In genomic region chr7:33040803-33041516, GRCh38 we compare ENCODE assay signal across 8 cellular contexts. TPM values are rescaled to one million over a fixed set of nuclear protein-coding genes. Genes with fewer than 3 reads are reported as not detected.
A peak's percentile ranks its signal among the peaks of the same experiment; 100 is the strongest.
DNase-seq lines count a peak whose midpoint lies in the region; ATAC-seq and TF ChIP-seq lines count a peak whose summit lies in the region.

No MANE protein-coding gene starts in this region.

- CTCF ChIA-PET in CD4-positive, alpha-beta T cell (lab: Charles Lee) = interaction anchor here (0.5 to 2.2 kb wide), 9 partner anchors 11 to 194 kb away, joined by 3 to 6 read pairs (median 4); partner anchors contain the start of genes KBTBD2, NT5C3A and RP9

- peaks cover 70% of the 10 kb centered on the region for H3K4me1 Mint-ChIP-seq in CD4-positive, alpha-beta T cell (ENCODE audit: low read depth)

- POLR2A ChIA-PET in CD4-positive, alpha-beta T cell (lab: Charles Lee) = interaction anchor here (0.6 to 3.2 kb wide), 13 partner anchors 8 to 546 kb away, joined by 3 to 41 read pairs (median 4); partner anchors contain the start of genes AVL9, KBTBD2, NT5C3A and RP9

- ATAC-seq in CD4-positive, alpha-beta T cell (ENCODE audit: poor library complexity) = peak; percentile 99
- peak; percentile 92 for ATAC-seq in GM19463 (IDR thresholded peaks at IDR 0.05; ENCODE audit: unreplicated experiment)
- peak; percentile 82 for ATAC-seq in HG03565 (IDR thresholded peaks at IDR 0.05; ENCODE audit: unreplicated experiment)
- peak; percentile 89 to 92 (median 91) for ATAC-seq in psoas muscle

- peak overlapping the region; percentile 98 for H3K27ac Mint-ChIP-seq in CD4-positive, alpha-beta T cell

- peak overlapping the region; percentile 56 for H3K27ac ChIP-seq in CD4-positive, alpha-beta T cell (ENCODE audit: low read depth, low read length)
- H3K27ac ChIP-seq in psoas muscle = peak overlapping the region; percentile 83

- no peaks in the 10 kb centered on the region for H3K27me3 ChIP-seq in CD4-positive, alpha-beta T cell (ENCODE audit: control insufficient read depth, insufficient read depth, low read length)
- H3K27me3 ChIP-seq in psoas muscle (ENCODE audit: insufficient read depth in 3 of 3, low read length in 2 of 3) = no peaks in the 10 kb centered on the region

- intact Hi-C loops in CD4-positive, alpha-beta T cell (cut with DNase I, micrococcal nuclease) = loop anchor here in 1 of 2 experiments (1.0 to 5.0 kb wide), 4 partner anchors 9 to 149 kb away; partner anchors contain the start of gene KBTBD2
- intact Hi-C loops in psoas muscle (cut with DNase I) = loop anchor here in 1 of 2 donors (10.0 kb wide), 1 partner anchor 236 kb away; no protein-coding TSS in a partner anchor

- H3K36me3 ChIP-seq in psoas muscle (ENCODE audit: insufficient read depth in 1 of 2, low read depth in 1 of 2) = no peaks in the 10 kb centered on the region

- no peak for TF ChIP-seq CTCF in CD4-positive, alpha-beta T cell (IDR thresholded peaks at IDR 0.05)
- TF ChIP-seq CTCF in epithelial cell of proximal tubule (conservative IDR thresholded peaks at IDR 0.05; ENCODE audit: low read depth, low read length) = no peak
- no peak for TF ChIP-seq CTCF in psoas muscle (IDR thresholded peaks at IDR 0.05)

- 14 to 23% (median 14%) methylated on average over 9 of the region's 9 CpGs for WGBS in psoas muscle, 3 donors

- H3K27me3 Mint-ChIP-seq in CD4-positive, alpha-beta T cell = no peaks in the 10 kb centered on the region

- H3K36me3 Mint-ChIP-seq in CD4-positive, alpha-beta T cell (ENCODE audit: low read depth) = no peaks in the 10 kb centered on the region

- peak overlapping the region; percentile 89 for H3K4me3 Mint-ChIP-seq in CD4-positive, alpha-beta T cell

- H3K9me3 ChIP-seq in CD4-positive, alpha-beta T cell (ENCODE audit: control insufficient read depth, low read length) = no peaks in the 10 kb centered on the region
- H3K9me3 ChIP-seq in psoas muscle = no peaks in the 10 kb centered on the region

- peaks cover 34% of the 10 kb centered on the region for H3K4me1 ChIP-seq in psoas muscle

- H3K4me3 ChIP-seq in epithelial cell of proximal tubule (ENCODE audit: low read depth, low read length) = peak overlapping the region; percentile 40
- peak overlapping the region; percentile 76 for H3K4me3 ChIP-seq in psoas muscle

- DNase-seq in CD4-positive, alpha-beta T cell = peak; percentile 44 to 77 (median 56)
- peak; percentile 60 to 70 for DNase-seq in activated CD4-positive, alpha-beta T cell treated with anti-CD3 and anti-CD28 coated beads for 4 hours
- DNase-seq in epithelial cell of proximal tubule (ENCODE audit: low read depth) (no peak), psoas muscle (no peak), SHP77 (lab: John Stamatoyannopoulos, UW) (no peak), amniotic stem cell (lab: John Stamatoyannopoulos, UW) (no peak)

- H3K9me3 Mint-ChIP-seq in CD4-positive, alpha-beta T cell = no peaks in the 10 kb centered on the region

RNA-seq across cellular contexts. Expression of gene NT5C3A, which starts 21.6 kb away (rescaled TPM):
- 10 to 100 TPM; 31.5 to 33.3 TPM for total RNA-seq in CD4-positive, alpha-beta T cell
- total RNA-seq in epithelial cell of proximal tubule (16.4 and 18.2 TPM in 2 replicates), psoas muscle (10 to 100 TPM; 34.4 to 47.2 (median 42.5) TPM)
- 100 to 1,000 TPM in 1 of 3 donors, 10 to 100 TPM in 2; 17.6 to 108 (median 57.3) TPM for polyA plus RNA-seq in psoas muscle

Comparison
In these comparisons a context has a peak if more than half of its experiments do, and no peak if none do; other contexts are left out.
1. DNase-seq: peak in CD4-positive, alpha-beta T cell (10 of 10) and activated CD4-positive, alpha-beta T cell treated with anti-CD3 and anti-CD28 coated beads for 4 hours (2 of 2); none in epithelial cell of proximal tubule (single experiment), psoas muscle (0 of 2), SHP77 (0 of 2) and amniotic stem cell (single experiment).
2. Peak in every context shown above with its lines, with median percentiles within 50 percentile points of each other: ATAC-seq.